In the genomic region with DNA sequence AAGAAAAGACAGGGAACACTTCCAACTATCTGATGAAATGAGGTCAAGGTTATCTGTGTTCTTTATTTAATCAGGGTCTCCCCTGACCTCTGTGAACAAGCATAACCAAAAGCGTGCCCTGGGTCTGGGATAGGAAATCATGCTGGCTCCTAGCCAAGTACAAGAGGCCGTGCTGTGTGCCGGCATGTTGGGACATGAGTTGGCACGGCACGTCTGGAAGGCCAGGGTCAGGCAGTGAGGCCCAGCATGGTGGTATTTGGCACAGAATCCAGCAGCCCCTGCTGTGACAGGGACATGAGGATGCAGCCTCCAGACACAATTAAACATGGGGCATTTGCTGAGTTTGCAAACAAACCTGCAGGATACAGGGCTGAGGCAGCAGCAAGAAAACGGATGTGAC, we compare ENCODE assay signal across 14 cellular contexts.
A peak's percentile ranks its signal among the peaks of the same experiment; 100 is the strongest.
DNase-seq lines count a peak whose midpoint lies in the region; ATAC-seq, FAIRE-seq and TF ChIP-seq lines count a peak whose summit lies in the region.
"Had no signal": no experiment of that assay in that cellular context is flagged by ENCODE, and none has a peak within 500 bp of the region (broad histone marks: within the 10 kb centered on the region; RNA-seq: fewer than 3 reads in every experiment).

No MANE protein-coding gene starts in this region.

- H3K4me3 Mint-ChIP-seq in glutamatergic neuron (ENCODE audit: unreplicated experiment) (no peak overlapping the region), T-helper 17 cell (no peak overlapping the region)
- H3K4me3 Mint-ChIP-seq: activated CD4-positive, alpha-beta T cell treated with anti-CD3 and anti-CD28 coated beads, Interleukin-2, amount 10 ng/mL, durations not matched to agents 24 days and 14 days; central memory CD8-positive, alpha-beta T cell had no signal

- H3K4me3 ChIP-seq in HEK293 (ENCODE audit: low read depth, low read length) (no peak overlapping the region), prostate gland (no peak overlapping the region)

- no peak for FAIRE-seq in GM19239 (lab: Jason Lieb, UNC)

- H3K36me3 Mint-ChIP-seq in glutamatergic neuron (ENCODE audit: unreplicated experiment) = no peaks in the 10 kb centered on the region
- H3K36me3 Mint-ChIP-seq in T-helper 17 cell (ENCODE audit: low read depth) = no peaks in the 10 kb centered on the region
- H3K36me3 Mint-ChIP-seq: CD4-positive, alpha-beta memory T cell had no signal

- peaks cover 2% of the 10 kb centered on the region for H3K9me3 Mint-ChIP-seq in glutamatergic neuron (ENCODE audit: unreplicated experiment)
- H3K9me3 Mint-ChIP-seq: activated CD4-positive, alpha-beta T cell treated with anti-CD3 and anti-CD28 coated beads, Interleukin-2, amount 10 ng/mL, durations not matched to agents 24 days and 14 days; CD4-positive, alpha-beta memory T cell; central memory CD8-positive, alpha-beta T cell had no signal

- peak overlapping the region; percentile 59 for H3K27ac ChIP-seq in HEK293 (ENCODE audit: extremely low read depth, low read depth, low read length)
- H3K27ac ChIP-seq in prostate gland = no peak overlapping the region

- ATAC-seq in GM19397 (IDR thresholded peaks at IDR 0.05; ENCODE audit: unreplicated experiment) (no peak), T-helper 17 cell (no peak)

- H3K27me3 Mint-ChIP-seq in glutamatergic neuron (ENCODE audit: unreplicated experiment) = peaks cover 4% of the 10 kb centered on the region
- peaks cover 12% of the 10 kb centered on the region for H3K27me3 Mint-ChIP-seq in T-helper 17 cell

- H3K4me1 Mint-ChIP-seq in glutamatergic neuron (ENCODE audit: low read depth, unreplicated experiment) (peaks cover 7% of the 10 kb centered on the region), T-helper 17 cell (no peaks in the 10 kb centered on the region)
- H3K4me1 Mint-ChIP-seq: activated CD4-positive, alpha-beta T cell treated with anti-CD3 and anti-CD28 coated beads, Interleukin-2, amount 10 ng/mL, durations not matched to agents 24 days and 14 days; CD4-positive, alpha-beta memory T cell; central memory CD8-positive, alpha-beta T cell had no signal

- H3K27me3 ChIP-seq in prostate gland (replicated peaks; ENCODE audit: insufficient read depth) = no peaks in the 10 kb centered on the region

- CTCF ChIA-PET in HEK293 (lab: Yijun Ruan, JAX) = interaction anchor here (0.6 to 1.4 kb wide), 6 partner anchors 235 to 1035 kb away, joined by 3 to 4 read pairs (median 3); no protein-coding TSS in a partner anchor

- intact Hi-C loops in prostate gland (cut with DNase I) = no loop called here

- no peak for TF ChIP-seq CTCF in HEK293 (tag by site-specific recombination; IDR thresholded peaks at IDR 0.05)
- TF ChIP-seq CTCF in glutamatergic neuron (IDR thresholded peaks at IDR 0.05; ENCODE audit: partially characterized antibody, unreplicated experiment) = no peak
- TF ChIP-seq CTCF in prostate gland (IDR thresholded peaks at IDR 0.05) = no peak

- H3K9me3 ChIP-seq in HEK293 (ENCODE audit: control insufficient read depth, insufficient read depth, low read depth, low read length) (no peaks in the 10 kb centered on the region), prostate gland (no peaks in the 10 kb centered on the region), T-helper 17 cell (ENCODE audit: control insufficient read depth, low read length, poor library complexity, severe bottlenecking) (no peaks in the 10 kb centered on the region)

- peak overlapping the region; percentile 12 for H3K27ac Mint-ChIP-seq in glutamatergic neuron (ENCODE audit: unreplicated experiment)
- no peak overlapping the region for H3K27ac Mint-ChIP-seq in T-helper 17 cell
- H3K27ac Mint-ChIP-seq: activated CD4-positive, alpha-beta T cell treated with anti-CD3 and anti-CD28 coated beads, Interleukin-2, amount 10 ng/mL, durations not matched to agents 24 days and 14 days; CD4-positive, alpha-beta memory T cell had no signal

- 17% methylated on average over 6 of the region's 6 CpGs for WGBS in prostate gland

- POLR2A ChIA-PET in HEK293 (lab: Yijun Ruan, JAX) = no interaction called here

- H3K4me1 ChIP-seq in HEK293 (ENCODE audit: control insufficient read depth, insufficient read depth, low read length) (peaks cover 20% of the 10 kb centered on the region), prostate gland (replicated peaks) (no peaks in the 10 kb centered on the region)

- DNase-seq in RPMI7951 (ENCODE audit: low read depth) (peak; percentile 22), glutamatergic neuron (no peak), prostate gland (ENCODE audit: low spot score) (peak; percentile 44), GM19239 (ENCODE audit: insufficient read length, low spot score) (no peak), T-helper 17 cell (no peak)
- DNase-seq in activated CD8-positive, alpha-beta memory T cell treated with anti-CD3 and anti-CD28 coated beads, Interleukin-2, amount 50 U/mL, for 4 hours = no peak
- DNase-seq: activated CD4-positive, alpha-beta T cell treated with anti-CD3 and anti-CD28 coated beads, Interleukin-2, amount 10 ng/mL, durations not matched to agents 24 days and 14 days; CD4-positive, alpha-beta memory T cell; GOT3; NCI-H1436 treated with DMSO at 0.1 percent for 48 hours; T-helper 2 cell had no signal

- H3K36me3 ChIP-seq in HEK293 (ENCODE audit: control insufficient read depth in 2 of 2, insufficient read depth in 1 of 2, low read length in 2 of 2) = no peaks in the 10 kb centered on the region
- no peaks in the 10 kb centered on the region for H3K36me3 ChIP-seq in prostate gland

- no peak for TF ChIP-seq POLR2A in prostate gland (IDR thresholded peaks at IDR 0.05)

TF ChIP-seq in HEK293, 187 proteins besides CTCF, POLR2A, EP300 and RAD21 (continues in another document):
- TF ChIP-seq, protein P1, sequence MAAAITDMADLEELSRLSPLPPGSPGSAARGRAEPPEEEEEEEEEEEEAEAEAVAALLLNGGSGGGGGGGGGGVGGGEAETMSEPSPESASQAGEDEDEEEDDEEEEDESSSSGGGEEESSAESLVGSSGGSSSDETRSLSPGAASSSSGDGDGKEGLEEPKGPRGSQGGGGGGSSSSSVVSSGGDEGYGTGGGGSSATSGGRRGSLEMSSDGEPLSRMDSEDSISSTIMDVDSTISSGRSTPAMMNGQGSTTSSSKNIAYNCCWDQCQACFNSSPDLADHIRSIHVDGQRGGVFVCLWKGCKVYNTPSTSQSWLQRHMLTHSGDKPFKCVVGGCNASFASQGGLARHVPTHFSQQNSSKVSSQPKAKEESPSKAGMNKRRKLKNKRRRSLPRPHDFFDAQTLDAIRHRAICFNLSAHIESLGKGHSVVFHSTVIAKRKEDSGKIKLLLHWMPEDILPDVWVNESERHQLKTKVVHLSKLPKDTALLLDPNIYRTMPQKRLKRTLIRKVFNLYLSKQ (tag by site-specific recombination; IDR thresholded peaks at IDR 0.05; ENCODE audit: borderline replicate concordance) = no peak
- TF ChIP-seq, protein P2, sequence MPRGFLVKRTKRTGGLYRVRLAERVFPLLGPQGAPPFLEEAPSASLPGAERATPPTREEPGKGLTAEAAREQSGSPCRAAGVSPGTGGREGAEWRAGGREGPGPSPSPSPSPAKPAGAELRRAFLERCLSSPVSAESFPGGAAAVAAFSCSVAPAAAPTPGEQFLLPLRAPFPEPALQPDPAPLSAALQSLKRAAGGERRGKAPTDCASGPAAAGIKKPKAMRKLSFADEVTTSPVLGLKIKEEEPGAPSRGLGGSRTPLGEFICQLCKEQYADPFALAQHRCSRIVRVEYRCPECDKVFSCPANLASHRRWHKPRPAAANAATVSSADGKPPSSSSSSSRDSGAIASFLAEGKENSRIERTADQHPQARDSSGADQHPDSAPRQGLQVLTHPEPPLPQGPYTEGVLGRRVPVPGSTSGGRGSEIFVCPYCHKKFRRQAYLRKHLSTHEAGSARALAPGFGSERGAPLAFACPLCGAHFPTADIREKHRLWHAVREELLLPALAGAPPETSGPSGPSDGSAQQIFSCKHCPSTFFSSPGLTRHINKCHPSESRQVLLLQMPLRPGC (tag by site-specific recombination; IDR thresholded peaks at IDR 0.05) = peak; percentile 78
- no peak; the same call in 1 of the 2 replicates for TF ChIP-seq ZNF830 (tag by site-specific recombination; IDR thresholded peaks at IDR 0.05; ENCODE audit: low read depth)
- peak; percentile 77 for TF ChIP-seq ZNF629 (tag by site-specific recombination; IDR thresholded peaks at IDR 0.05)
- TF ChIP-seq GLI4 (tag by site-specific recombination; IDR thresholded peaks at IDR 0.05) = no peak
- no peak; the same call in 1 of the 2 replicates for TF ChIP-seq SCRT2 (tag by site-specific recombination; IDR thresholded peaks at IDR 0.05)
- TF ChIP-seq ZNF266 (tag by site-specific recombination; IDR thresholded peaks at IDR 0.05; ENCODE audit: low read depth) = no peak
- no peak for TF ChIP-seq REPIN1 (tag by site-specific recombination; IDR thresholded peaks at IDR 0.05; ENCODE audit: low read depth)
- no peak for TF ChIP-seq ZNF138 (tag by site-specific recombination; IDR thresholded peaks at IDR 0.05; ENCODE audit: borderline replicate concordance)
- no peak for TF ChIP-seq ZNF292 (tag by site-specific recombination; IDR thresholded peaks at IDR 0.05; ENCODE audit: borderline replicate concordance, low read depth)
- TF ChIP-seq ZBTB20 (tag by site-specific recombination; IDR thresholded peaks at IDR 0.05) = peak; percentile 58; the same call in 1 of the 2 replicates
- no peak for TF ChIP-seq ZNF416 (tag by site-specific recombination; IDR thresholded peaks at IDR 0.05)
- TF ChIP-seq ZNF791 (tag by site-specific recombination; IDR thresholded peaks at IDR 0.05) = no peak
- no peak for TF ChIP-seq ZNF175 (tag by site-specific recombination; IDR thresholded peaks at IDR 0.05)
- peak; percentile 28; the same call in 1 of the 2 replicates for TF ChIP-seq ZNF394 (tag by site-specific recombination; IDR thresholded peaks at IDR 0.05; ENCODE audit: borderline replicate concordance)

Comparison
In these comparisons a context has a peak if more than half of its experiments do, and no peak if none do; other contexts are left out.
1. DNase-seq: peak in RPMI7951 (single experiment) and prostate gland (single experiment); none in glutamatergic neuron (single experiment), activated CD8-positive, alpha-beta memory T cell treated with anti-CD3 and anti-CD28 coated beads, Interleukin-2, amount 50 U/mL, for 4 hours (single experiment), GM19239 (single experiment) and T-helper 17 cell (0 of 3).